Comparison of ENCODE assay signal across 21 cellular contexts in genomic region chr12:77163068-77163810, GRCh38.
DNase-seq lines count a peak whose midpoint lies in the region; ATAC-seq and TF ChIP-seq lines count a peak whose summit lies in the region.
"Had no signal": no experiment of that assay in that cellular context is flagged by ENCODE, and none has a peak within 500 bp of the region (broad histone marks: within the 10 kb centered on the region; RNA-seq: fewer than 3 reads in every experiment).

No MANE protein-coding gene starts in this region.

- DNase-seq in SK-N-SH (no peak), NCI-H748 (lab: John Stamatoyannopoulos, UW; ENCODE audit: unreplicated experiment) (peak; percentile 67), fibroblast of peridontal ligament (ENCODE audit: extremely low read depth) (peak; percentile 48), NCI-H2029 treated with DMSO at 0.1 percent for 48 hours (lab: John Stamatoyannopoulos, UW) (no peak)
- DNase-seq: Calu3; CD4-positive, alpha-beta memory T cell; H7; HFFc6; NCI-H1436 treated with DMSO at 0.1 percent for 48 hours; NCI-H2029; NCI-H510A treated with DMSO at 0.1 percent for 48 hours; PC-9; SIG-M5 had no signal

- CTCF ChIA-PET in SK-N-SH (lab: Yijun Ruan, JAX) = interaction anchor here (0.6 kb wide), 1 partner anchor 11 kb away, joined by 3 read pairs; no protein-coding TSS in a partner anchor

- H3K9me3 ChIP-seq in SK-N-SH = no peaks in the 10 kb centered on the region
- H3K9me3 ChIP-seq: A549, BLaER1 had no signal

- H3K4me2 ChIP-seq in SK-N-SH = no peak overlapping the region
- H3K4me2 ChIP-seq: A549, BLaER1, KMS-11, PC-9 had no signal

- H3K9ac ChIP-seq in SK-N-SH = no peak overlapping the region
- H3K9ac ChIP-seq: BLaER1, KMS-11 had no signal

- TF ChIP-seq EP300 in SK-N-SH (IDR thresholded peaks at IDR 0.05; ENCODE audit: borderline replicate concordance in 1 of 2, low read depth in 1 of 2, low read length in 1 of 2) = no peak

- H3K4me1 ChIP-seq in SK-N-SH (ENCODE audit: control insufficient read depth in 1 of 2, insufficient read depth in 2 of 2, low read depth in 1 of 2, low read length in 1 of 2) = no peaks in the 10 kb centered on the region; a peak in 1 of 4 replicates
- H3K4me1 ChIP-seq: A549, BLaER1 had no signal

- H3K27me3 ChIP-seq in SK-N-SH (ENCODE audit: insufficient read depth) = no peaks in the 10 kb centered on the region
- H3K27me3 ChIP-seq: BLaER1 had no signal

- WGBS in SK-N-SH (ENCODE audit: low lambda C conversion rate) = 74% methylated on average over 2 of the region's 2 CpGs

- H3K9me2 ChIP-seq in SK-N-SH = no peaks in the 10 kb centered on the region

- ATAC-seq in SK-N-SH treated with all-trans-retinoic acid at 6 μM for 48 hours (peak; percentile 46), GM18498 (IDR thresholded peaks at IDR 0.05; ENCODE audit: unreplicated experiment) (no peak), GM19467 (IDR thresholded peaks at IDR 0.05; ENCODE audit: unreplicated experiment) (no peak)
- ATAC-seq: A549 had no signal

- no peaks in the 10 kb centered on the region for H4K20me1 ChIP-seq in SK-N-SH (ENCODE audit: insufficient read depth)
- H4K20me1 ChIP-seq: BLaER1 had no signal

- POLR2A ChIA-PET in SK-N-SH (lab: Yijun Ruan, JAX) = no interaction called here

- H2AFZ ChIP-seq in SK-N-SH (ENCODE audit: low read depth) = no peak overlapping the region
- H2AFZ ChIP-seq: PC-9 had no signal

- no peaks in the 10 kb centered on the region for H3K36me3 ChIP-seq in SK-N-SH (replicated peaks in 1 of 2; ENCODE audit: control insufficient read depth in 1 of 2, insufficient read depth in 2 of 2, low read length in 1 of 2)
- H3K36me3 ChIP-seq: BLaER1 had no signal

- no peak for TF ChIP-seq CTCF in SK-N-SH (IDR thresholded peaks at IDR 0.05)

- TF ChIP-seq RAD21 in SK-N-SH (IDR thresholded peaks at IDR 0.05; ENCODE audit: low read length) = no peak

- no peaks in the 10 kb centered on the region for H3K79me2 ChIP-seq in SK-N-SH (ENCODE audit: insufficient read depth)

- H3K27ac ChIP-seq in SK-N-SH (ENCODE audit: low read depth in 2 of 2, low read length in 1 of 2) = no peak overlapping the region; a peak in 1 of 4 replicates
- H3K27ac ChIP-seq: A549, BLaER1, HL-60, KMS-11, PC-9, RWPE1 had no signal

- peaks cover 3% of the 10 kb centered on the region for H3F3A ChIP-seq in SK-N-SH (replicated peaks; ENCODE audit: insufficient read depth)

- H3K4me3 ChIP-seq in SK-N-SH (ENCODE audit: low read depth in 2 of 2, low read length in 1 of 2) = no peak overlapping the region
- H3K4me3 ChIP-seq: A549, BLaER1, PC-9 had no signal

TF ChIP-seq in SK-N-SH treated with all-trans-retinoic acid at 6 μM for 48 hours, 23 proteins besides CTCF, POLR2A, EP300 and RAD21 (continues in another document):
- no peak for TF ChIP-seq POU6F1 (CRISPR knock-in tag; IDR thresholded peaks at IDR 0.05; ENCODE audit: borderline replicate concordance, low read depth)
- TF ChIP-seq ZFP3 (CRISPR knock-in tag; IDR thresholded peaks at IDR 0.05) = no peak
- TF ChIP-seq CSRNP3 (CRISPR knock-in tag; IDR thresholded peaks at IDR 0.05) = no peak
- no peak for TF ChIP-seq ZNF565 (CRISPR knock-in tag; conservative IDR thresholded peaks at IDR 0.05; ENCODE audit: low read depth)

TF ChIP-seq in SK-N-SH, 30 proteins besides CTCF, POLR2A, EP300 and RAD21:
- TF ChIP-seq SMC3 (IDR thresholded peaks at IDR 0.05; ENCODE audit: low read depth, low read length) = no peak
- TF ChIP-seq RCOR1 (IDR thresholded peaks at IDR 0.05; ENCODE audit: low read length) = no peak
- no peak for TF ChIP-seq SIN3A (IDR thresholded peaks at IDR 0.05; ENCODE audit: borderline replicate concordance, low read depth, low read length)
- no peak for TF ChIP-seq FOXM1 (IDR thresholded peaks at IDR 0.05; ENCODE audit: low read depth)
- TF ChIP-seq NFIC (IDR thresholded peaks at IDR 0.05; ENCODE audit: borderline replicate concordance) = no peak
- TF ChIP-seq GATA2 (CRISPR knock-in tag; IDR thresholded peaks at IDR 0.05) = no peak
- TF ChIP-seq, protein P1, sequence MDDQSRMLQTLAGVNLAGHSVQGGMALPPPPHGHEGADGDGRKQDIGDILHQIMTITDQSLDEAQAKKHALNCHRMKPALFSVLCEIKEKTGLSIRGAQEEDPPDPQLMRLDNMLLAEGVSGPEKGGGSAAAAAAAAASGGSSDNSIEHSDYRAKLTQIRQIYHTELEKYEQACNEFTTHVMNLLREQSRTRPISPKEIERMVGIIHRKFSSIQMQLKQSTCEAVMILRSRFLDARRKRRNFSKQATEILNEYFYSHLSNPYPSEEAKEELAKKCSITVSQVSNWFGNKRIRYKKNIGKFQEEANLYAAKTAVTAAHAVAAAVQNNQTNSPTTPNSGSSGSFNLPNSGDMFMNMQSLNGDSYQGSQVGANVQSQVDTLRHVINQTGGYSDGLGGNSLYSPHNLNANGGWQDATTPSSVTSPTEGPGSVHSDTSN (IDR thresholded peaks at IDR 0.05) = no peak
- no peak for TF ChIP-seq RFX5 (IDR thresholded peaks at IDR 0.05; ENCODE audit: low read length)
- TF ChIP-seq POLR2AphosphoS5 (IDR thresholded peaks at IDR 0.05; ENCODE audit: low read depth, low read length) = no peak
- TF ChIP-seq, protein P2, sequence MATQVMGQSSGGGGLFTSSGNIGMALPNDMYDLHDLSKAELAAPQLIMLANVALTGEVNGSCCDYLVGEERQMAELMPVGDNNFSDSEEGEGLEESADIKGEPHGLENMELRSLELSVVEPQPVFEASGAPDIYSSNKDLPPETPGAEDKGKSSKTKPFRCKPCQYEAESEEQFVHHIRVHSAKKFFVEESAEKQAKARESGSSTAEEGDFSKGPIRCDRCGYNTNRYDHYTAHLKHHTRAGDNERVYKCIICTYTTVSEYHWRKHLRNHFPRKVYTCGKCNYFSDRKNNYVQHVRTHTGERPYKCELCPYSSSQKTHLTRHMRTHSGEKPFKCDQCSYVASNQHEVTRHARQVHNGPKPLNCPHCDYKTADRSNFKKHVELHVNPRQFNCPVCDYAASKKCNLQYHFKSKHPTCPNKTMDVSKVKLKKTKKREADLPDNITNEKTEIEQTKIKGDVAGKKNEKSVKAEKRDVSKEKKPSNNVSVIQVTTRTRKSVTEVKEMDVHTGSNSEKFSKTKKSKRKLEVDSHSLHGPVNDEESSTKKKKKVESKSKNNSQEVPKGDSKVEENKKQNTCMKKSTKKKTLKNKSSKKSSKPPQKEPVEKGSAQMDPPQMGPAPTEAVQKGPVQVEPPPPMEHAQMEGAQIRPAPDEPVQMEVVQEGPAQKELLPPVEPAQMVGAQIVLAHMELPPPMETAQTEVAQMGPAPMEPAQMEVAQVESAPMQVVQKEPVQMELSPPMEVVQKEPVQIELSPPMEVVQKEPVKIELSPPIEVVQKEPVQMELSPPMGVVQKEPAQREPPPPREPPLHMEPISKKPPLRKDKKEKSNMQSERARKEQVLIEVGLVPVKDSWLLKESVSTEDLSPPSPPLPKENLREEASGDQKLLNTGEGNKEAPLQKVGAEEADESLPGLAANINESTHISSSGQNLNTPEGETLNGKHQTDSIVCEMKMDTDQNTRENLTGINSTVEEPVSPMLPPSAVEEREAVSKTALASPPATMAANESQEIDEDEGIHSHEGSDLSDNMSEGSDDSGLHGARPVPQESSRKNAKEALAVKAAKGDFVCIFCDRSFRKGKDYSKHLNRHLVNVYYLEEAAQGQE (IDR thresholded peaks at IDR 0.05; ENCODE audit: low read depth, low read length) = no peak
- TF ChIP-seq, protein P3, sequence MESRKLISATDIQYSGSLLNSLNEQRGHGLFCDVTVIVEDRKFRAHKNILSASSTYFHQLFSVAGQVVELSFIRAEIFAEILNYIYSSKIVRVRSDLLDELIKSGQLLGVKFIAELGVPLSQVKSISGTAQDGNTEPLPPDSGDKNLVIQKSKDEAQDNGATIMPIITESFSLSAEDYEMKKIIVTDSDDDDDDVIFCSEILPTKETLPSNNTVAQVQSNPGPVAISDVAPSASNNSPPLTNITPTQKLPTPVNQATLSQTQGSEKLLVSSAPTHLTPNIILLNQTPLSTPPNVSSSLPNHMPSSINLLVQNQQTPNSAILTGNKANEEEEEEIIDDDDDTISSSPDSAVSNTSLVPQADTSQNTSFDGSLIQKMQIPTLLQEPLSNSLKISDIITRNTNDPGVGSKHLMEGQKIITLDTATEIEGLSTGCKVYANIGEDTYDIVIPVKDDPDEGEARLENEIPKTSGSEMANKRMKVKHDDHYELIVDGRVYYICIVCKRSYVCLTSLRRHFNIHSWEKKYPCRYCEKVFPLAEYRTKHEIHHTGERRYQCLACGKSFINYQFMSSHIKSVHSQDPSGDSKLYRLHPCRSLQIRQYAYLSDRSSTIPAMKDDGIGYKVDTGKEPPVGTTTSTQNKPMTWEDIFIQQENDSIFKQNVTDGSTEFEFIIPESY (IDR thresholded peaks at IDR 0.05; ENCODE audit: borderline replicate concordance, low read depth) = no peak
- no peak for TF ChIP-seq YY1 (IDR thresholded peaks at IDR 0.05; ENCODE audit: low read depth)
- TF ChIP-seq JUND (IDR thresholded peaks at IDR 0.05) = no peak
- TF ChIP-seq MXI1 (IDR thresholded peaks at IDR 0.05; ENCODE audit: low read depth, low read length) = no peak
- no peak for TF ChIP-seq GABPA (IDR thresholded peaks at IDR 0.05; ENCODE audit: low read depth)
- TF ChIP-seq TEAD4 (IDR thresholded peaks at IDR 0.05; ENCODE audit: borderline replicate concordance, insufficient read depth) = no peak
- no peak for TF ChIP-seq USF1 (IDR thresholded peaks at IDR 0.05; ENCODE audit: borderline replicate concordance, low read depth)
- TF ChIP-seq RXRA (IDR thresholded peaks at IDR 0.05; ENCODE audit: borderline replicate concordance, low read depth) = no peak
- no peak for TF ChIP-seq CHD2 (IDR thresholded peaks at IDR 0.05; ENCODE audit: low read length, partially characterized antibody)
- no peak for TF ChIP-seq MEF2A (IDR thresholded peaks at IDR 0.05; ENCODE audit: borderline replicate concordance, low read depth)

Comparison
In these comparisons a context has a peak if more than half of its experiments do, and no peak if none do; other contexts are left out.
1. DNase-seq: peak in NCI-H748 (single experiment) and fibroblast of peridontal ligament (single experiment); none in SK-N-SH (single experiment) and NCI-H2029 treated with DMSO at 0.1 percent for 48 hours (single experiment).